Comparison of ENCODE assay signal across 26 cellular contexts in the genomic region with DNA sequence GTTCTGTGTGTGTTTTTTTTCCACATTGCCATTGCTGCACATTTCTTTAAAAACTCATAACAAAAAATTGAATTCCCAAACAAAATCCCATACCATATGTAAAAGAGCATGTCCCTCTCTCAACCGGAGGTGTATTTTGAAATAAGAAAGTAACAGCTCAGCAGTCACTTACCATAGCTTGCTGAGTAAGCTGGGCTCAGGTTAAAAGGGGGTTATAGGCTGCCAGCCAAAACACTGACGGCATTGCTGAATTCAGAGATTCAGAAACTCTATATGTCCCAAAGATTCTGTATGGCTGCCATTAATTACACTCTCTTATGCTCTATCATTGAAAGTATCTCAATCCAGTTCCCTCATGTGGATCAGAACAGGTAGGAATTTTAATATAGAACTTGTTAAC.
"Had no signal": no experiment of that assay in that cellular context is flagged by ENCODE, and none has a peak within 500 bp of the region (broad histone marks: within the 10 kb centered on the region; RNA-seq: fewer than 3 reads in every experiment).

No MANE protein-coding gene starts in this region.

- H3K4me3 ChIP-seq: ascending aorta, breast epithelium, cardiac muscle cell, colonic mucosa, dorsolateral prefrontal cortex had no signal

- H3K4me1 ChIP-seq: ascending aorta, breast epithelium, colonic mucosa had no signal

- H3K9me3 ChIP-seq: ascending aorta, breast epithelium, colonic mucosa had no signal

- H3K27ac ChIP-seq: ascending aorta, breast epithelium, cardiac muscle cell, colonic mucosa, dorsolateral prefrontal cortex, VCaP had no signal

- H3K36me3 ChIP-seq: ascending aorta, breast epithelium, cardiac muscle cell, colonic mucosa had no signal

- H3K27me3 ChIP-seq: ascending aorta, breast epithelium, cardiac muscle cell, colonic mucosa, dorsolateral prefrontal cortex had no signal

- DNase-seq: activated CD4-positive, alpha-beta memory T cell treated with anti-CD3 and anti-CD28 coated beads, Interleukin-2, amount 10 ng/mL, durations not matched to agents 7 days and 5 days; activated CD4-positive, alpha-beta T cell treated with anti-CD3 and anti-CD28 coated beads for 1 hour; activated CD4-positive, alpha-beta T cell treated with anti-CD3 and anti-CD28 coated beads for 4 hours; activated CD4-positive, alpha-beta T cell treated with anti-CD3 and anti-CD28 coated beads, Interleukin-2, amount 10 ng/mL, durations not matched to agents 7 days and 5 days; activated CD4-positive, alpha-beta T cell treated with anti-CD3 and anti-CD28 coated beads, Interleukin-2, amount 50 U/mL, for 4 hours; activated CD8-positive, alpha-beta memory T cell treated with anti-CD3 and anti-CD28 coated beads, Interleukin-2, amount 50 U/mL, for 48 hours; activated gamma-delta T cell; activated naive CD4-positive, alpha-beta T cell; activated naive CD4-positive, alpha-beta T cell treated with anti-CD3 and anti-CD28 coated beads, Interleukin-2, amount 10 ng/mL, durations not matched to agents 7 days and 5 days; activated naive CD8-positive, alpha-beta T cell treated with anti-CD3 and anti-CD28 coated beads, Interleukin-2, amount 10 ng/mL, durations not matched to agents 7 days and 5 days; activated T-cell treated with anti-CD3 and anti-CD28 coated beads for 4 hours; activated T-cell treated with anti-CD3 and anti-CD28 coated beads, Interleukin-2, amount 50 U/mL, for 24 hours; activated T-cell treated with anti-CD3 and anti-CD28 coated beads, Interleukin-2, amount 50 U/mL, for 72 hours; central memory CD4-positive, alpha-beta T cell; cerebellar nuclear complex; colonic mucosa; dorsolateral prefrontal cortex; effector memory CD4-positive, alpha-beta T cell; endodermal cell; foreskin fibroblast; head of caudate nucleus; T-helper 2 cell had no signal
